In genomic region chr18:48893559-48894265, GRCh38 we compare ENCODE assay signal across 1 cellular context.
TF ChIP-seq lines count a peak whose summit lies in the region.

No MANE protein-coding gene starts in this region.

TF ChIP-seq in H1, 55 proteins besides CTCF, POLR2A, EP300 and RAD21:
- no peak for TF ChIP-seq SRF (IDR thresholded peaks at IDR 0.05; ENCODE audit: low read depth, low read length)
- no peak for TF ChIP-seq GTF2F1 (IDR thresholded peaks at IDR 0.05; ENCODE audit: borderline replicate concordance, low read depth, low read length)
- TF ChIP-seq E2F6 (IDR thresholded peaks at IDR 0.05), result no peak
- no peak for TF ChIP-seq JUND (IDR thresholded peaks at IDR 0.05; ENCODE audit: low read length)
- TF ChIP-seq TAF1 (IDR thresholded peaks at IDR 0.05; ENCODE audit: low read depth, low read length), result no peak
- TF ChIP-seq POLR2AphosphoS5 (IDR thresholded peaks at IDR 0.05; ENCODE audit: low read depth, low read length), result no peak
